In genomic region chr3:112093180-112093522, GRCh38 we compare ENCODE assay signal across 16 cellular contexts. TPM values are rescaled to one million over a fixed set of nuclear protein-coding genes. Genes with fewer than 3 reads are reported as not detected.
DNase-seq lines count a peak whose midpoint lies in the region; ATAC-seq and TF ChIP-seq lines count a peak whose summit lies in the region.
"Had no signal": no experiment of that assay in that cellular context is flagged by ENCODE, and none has a peak within 500 bp of the region (broad histone marks: within the 10 kb centered on the region; RNA-seq: fewer than 3 reads in every experiment).

No MANE protein-coding gene starts in this region.

- H3K36me3 Mint-ChIP-seq in activated CD4-positive, alpha-beta T cell treated with anti-CD3 and anti-CD28 coated beads, Interleukin-2, amount 10 ng/mL, durations not matched to agents 24 days and 14 days (ENCODE audit: low read depth) = peaks cover 30% of the 10 kb centered on the region
- peaks cover 21% of the 10 kb centered on the region for H3K36me3 Mint-ChIP-seq in activated T-helper 2 cell treated with anti-CD3 and anti-CD28 coated beads, Interferon-gamma antibody, Interleukin-2, Interleukin-4, amounts not matched to agents 10 μg/mL and 5 μg/mL and 100 μg/mL, durations not matched to agents 14 hours and 24 hours and 36 hours (ENCODE audit: low read depth)
- H3K36me3 Mint-ChIP-seq in stimulated activated memory B cell treated with anti-CD40 and anti-IgM and Interleukin-4, amounts not matched to agents 10 μg/mL and 1 μg/mL and 100 μg/mL, for 72 hours = no peaks in the 10 kb centered on the region
- H3K36me3 Mint-ChIP-seq: naive B cell had no signal

- no peak overlapping the region for H3K27ac ChIP-seq in gastrocnemius medialis
- H3K27ac ChIP-seq: adrenal gland, tibial nerve had no signal

- H3K9me3 ChIP-seq in gastrocnemius medialis = no peaks in the 10 kb centered on the region
- H3K9me3 ChIP-seq: adrenal gland, tibial nerve had no signal

- in situ Hi-C loops in gastrocnemius medialis (cut with MboI; ENCODE audit: low sequenced_read_pairs in 4 of 4) = no loop called here

- peak overlapping the region; percentile 12 for H3K27ac Mint-ChIP-seq in activated CD4-positive, alpha-beta T cell treated with anti-CD3 and anti-CD28 coated beads, Interleukin-2, amount 10 ng/mL, durations not matched to agents 24 days and 14 days
- H3K27ac Mint-ChIP-seq in activated T-helper 2 cell treated with anti-CD3 and anti-CD28 coated beads, Interferon-gamma antibody, Interleukin-2, Interleukin-4, amounts not matched to agents 10 μg/mL and 5 μg/mL and 100 μg/mL, durations not matched to agents 14 hours and 24 hours and 36 hours = peak overlapping the region; percentile 19
- peak overlapping the region; percentile 26 for H3K27ac Mint-ChIP-seq in stimulated activated memory B cell treated with anti-CD40 and anti-IgM and Interleukin-4, amounts not matched to agents 10 μg/mL and 1 μg/mL and 100 μg/mL, for 72 hours

- intact Hi-C loops in activated CD4-positive, alpha-beta T cell treated with anti-CD3 and anti-CD28 coated beads, Interleukin-2, amount 10 ng/mL, durations not matched to agents 24 days and 14 days (cut with micrococcal nuclease) = no loop called here
- intact Hi-C loops in activated T-helper 2 cell treated with anti-CD3 and anti-CD28 coated beads, Interferon-gamma antibody, Interleukin-2, Interleukin-4, amounts not matched to agents 10 μg/mL and 5 μg/mL and 100 μg/mL, durations not matched to agents 14 hours and 24 hours and 36 hours (cut with micrococcal nuclease) = no loop called here
- intact Hi-C loops in gastrocnemius medialis (cut with DNase I; ENCODE audit: low total_unique reads) = no loop called here

- TF ChIP-seq CTCF in gastrocnemius medialis (IDR thresholded peaks at IDR 0.05 in 4 of 5, conservative IDR thresholded peaks at IDR 0.05 in 1 of 5) = no peak

- peaks cover 59% of the 10 kb centered on the region for H3K4me1 Mint-ChIP-seq in activated CD4-positive, alpha-beta T cell treated with anti-CD3 and anti-CD28 coated beads, Interleukin-2, amount 10 ng/mL, durations not matched to agents 24 days and 14 days
- H3K4me1 Mint-ChIP-seq in activated T-helper 2 cell treated with anti-CD3 and anti-CD28 coated beads, Interferon-gamma antibody, Interleukin-2, Interleukin-4, amounts not matched to agents 10 μg/mL and 5 μg/mL and 100 μg/mL, durations not matched to agents 14 hours and 24 hours and 36 hours (ENCODE audit: low read depth) = peaks cover 46% of the 10 kb centered on the region
- H3K4me1 Mint-ChIP-seq in stimulated activated memory B cell treated with anti-CD40 and anti-IgM and Interleukin-4, amounts not matched to agents 10 μg/mL and 1 μg/mL and 100 μg/mL, for 72 hours = peaks cover 22% of the 10 kb centered on the region

- no peaks in the 10 kb centered on the region for H3K27me3 Mint-ChIP-seq in activated CD4-positive, alpha-beta T cell treated with anti-CD3 and anti-CD28 coated beads, Interleukin-2, amount 10 ng/mL, durations not matched to agents 24 days and 14 days
- no peaks in the 10 kb centered on the region for H3K27me3 Mint-ChIP-seq in activated T-helper 2 cell treated with anti-CD3 and anti-CD28 coated beads, Interferon-gamma antibody, Interleukin-2, Interleukin-4, amounts not matched to agents 10 μg/mL and 5 μg/mL and 100 μg/mL, durations not matched to agents 14 hours and 24 hours and 36 hours (ENCODE audit: low read depth)
- H3K27me3 Mint-ChIP-seq in stimulated activated memory B cell treated with anti-CD40 and anti-IgM and Interleukin-4, amounts not matched to agents 10 μg/mL and 1 μg/mL and 100 μg/mL, for 72 hours = peaks cover 14% of the 10 kb centered on the region

- no peak for ATAC-seq in stimulated activated memory B cell treated with anti-CD40 and anti-IgM and Interleukin-4, amounts not matched to agents 10 μg/mL and 1 μg/mL and 100 μg/mL, for 72 hours
- no peak for ATAC-seq in gastrocnemius medialis
- ATAC-seq: K562 had no signal

- no peak for DNase-seq in activated CD4-positive, alpha-beta T cell treated with anti-CD3 and anti-CD28 coated beads, Interleukin-2, amount 10 ng/mL, durations not matched to agents 24 days and 14 days
- no peak for DNase-seq in activated CD4-positive, alpha-beta T cell treated with anti-CD3 and anti-CD28 coated beads for 4 hours
- DNase-seq in activated T-helper 2 cell treated with anti-CD3 and anti-CD28 coated beads, Interferon-gamma antibody, Interleukin-2, Interleukin-4, amounts not matched to agents 10 μg/mL and 5 μg/mL and 100 μg/mL, durations not matched to agents 14 hours and 24 hours and 36 hours (ENCODE audit: low spot score) = no peak
- DNase-seq in iris pigment epithelial cell (ENCODE audit: low read depth) (peak; percentile 53), gastrocnemius medialis (no peak), DMS79 (lab: John Stamatoyannopoulos, UW) (no peak)
- no peak for DNase-seq in stimulated activated CD4-positive, alpha-beta T cell treated with anti-CD3 and anti-CD28 coated beads, Interleukin-2, amount 100 ng/mL, for 24 hours
- DNase-seq: activated CD8-positive, alpha-beta memory T cell treated with anti-CD3 and anti-CD28 coated beads, Interleukin-2, amount 50 U/mL, for 48 hours; adrenal gland; dermis blood vessel endothelial cell; foreskin fibroblast had no signal

- no peaks in the 10 kb centered on the region for H3K36me3 ChIP-seq in gastrocnemius medialis
- H3K36me3 ChIP-seq: adrenal gland, tibial nerve had no signal

- TF ChIP-seq POLR2A in gastrocnemius medialis (IDR thresholded peaks at IDR 0.05) = no peak

- H3K4me3 Mint-ChIP-seq in activated CD4-positive, alpha-beta T cell treated with anti-CD3 and anti-CD28 coated beads, Interleukin-2, amount 10 ng/mL, durations not matched to agents 24 days and 14 days = peak overlapping the region; percentile 63
- H3K4me3 Mint-ChIP-seq in activated T-helper 2 cell treated with anti-CD3 and anti-CD28 coated beads, Interferon-gamma antibody, Interleukin-2, Interleukin-4, amounts not matched to agents 10 μg/mL and 5 μg/mL and 100 μg/mL, durations not matched to agents 14 hours and 24 hours and 36 hours (ENCODE audit: low read depth) = no peak overlapping the region
- H3K4me3 Mint-ChIP-seq in stimulated activated memory B cell treated with anti-CD40 and anti-IgM and Interleukin-4, amounts not matched to agents 10 μg/mL and 1 μg/mL and 100 μg/mL, for 72 hours = no peak overlapping the region

- H3K27me3 ChIP-seq in gastrocnemius medialis = no peaks in the 10 kb centered on the region
- H3K27me3 ChIP-seq: adrenal gland, tibial nerve had no signal

- H3K9me3 Mint-ChIP-seq in activated CD4-positive, alpha-beta T cell treated with anti-CD3 and anti-CD28 coated beads, Interleukin-2, amount 10 ng/mL, durations not matched to agents 24 days and 14 days = no peaks in the 10 kb centered on the region
- no peaks in the 10 kb centered on the region for H3K9me3 Mint-ChIP-seq in activated T-helper 2 cell treated with anti-CD3 and anti-CD28 coated beads, Interferon-gamma antibody, Interleukin-2, Interleukin-4, amounts not matched to agents 10 μg/mL and 5 μg/mL and 100 μg/mL, durations not matched to agents 14 hours and 24 hours and 36 hours
- no peaks in the 10 kb centered on the region for H3K9me3 Mint-ChIP-seq in stimulated activated memory B cell treated with anti-CD40 and anti-IgM and Interleukin-4, amounts not matched to agents 10 μg/mL and 1 μg/mL and 100 μg/mL, for 72 hours
- H3K9me3 Mint-ChIP-seq: naive B cell had no signal

- H3K4me3 ChIP-seq in gastrocnemius medialis = no peak overlapping the region
- H3K4me3 ChIP-seq: adrenal gland, K562, tibial nerve had no signal

- no peaks in the 10 kb centered on the region for H3K4me1 ChIP-seq in gastrocnemius medialis

RNA-seq across cellular contexts. Expression of gene C3orf52, which starts 7.0 kb away (rescaled TPM):
- total RNA-seq in activated CD4-positive, alpha-beta T cell treated with anti-CD3 and anti-CD28 coated beads, Interleukin-2, amount 10 ng/mL, durations not matched to agents 24 days and 14 days = 13.0 and 14.2 TPM in 2 replicates
- total RNA-seq in activated T-helper 2 cell treated with anti-CD3 and anti-CD28 coated beads, Interferon-gamma antibody, Interleukin-2, Interleukin-4, amounts not matched to agents 10 μg/mL and 5 μg/mL and 100 μg/mL, durations not matched to agents 14 hours and 24 hours and 36 hours = 11.7 and 13.3 TPM in 2 replicates
- total RNA-seq in gastrocnemius medialis = 1 to 10 TPM in 1 of 4 donors, under 1 TPM in 3; 0.39 to 1.1 (median 0.82) TPM

RNA-seq across cellular contexts. Expression of gene GCSAM, which starts 39.9 kb away (rescaled TPM):
- total RNA-seq in activated CD4-positive, alpha-beta T cell treated with anti-CD3 and anti-CD28 coated beads, Interleukin-2, amount 10 ng/mL, durations not matched to agents 24 days and 14 days = 1.6 and 1.7 TPM in 2 replicates
- total RNA-seq in activated T-helper 2 cell treated with anti-CD3 and anti-CD28 coated beads, Interferon-gamma antibody, Interleukin-2, Interleukin-4, amounts not matched to agents 10 μg/mL and 5 μg/mL and 100 μg/mL, durations not matched to agents 14 hours and 24 hours and 36 hours = 1.6 and 1.9 TPM in 2 replicates
- not detected for total RNA-seq in gastrocnemius medialis
- total RNA-seq: A172, dermis blood vessel endothelial cell, K562 had no signal

RNA-seq across cellular contexts. Expression of gene TMPRSS7, which starts 58.6 kb away (rescaled TPM):
- total RNA-seq in activated CD4-positive, alpha-beta T cell treated with anti-CD3 and anti-CD28 coated beads, Interleukin-2, amount 10 ng/mL, durations not matched to agents 24 days and 14 days = not detected in 2 replicates
- not detected in 2 replicates for total RNA-seq in activated T-helper 2 cell treated with anti-CD3 and anti-CD28 coated beads, Interferon-gamma antibody, Interleukin-2, Interleukin-4, amounts not matched to agents 10 μg/mL and 5 μg/mL and 100 μg/mL, durations not matched to agents 14 hours and 24 hours and 36 hours
- not detected for total RNA-seq in gastrocnemius medialis
- total RNA-seq: adrenal gland, dermis blood vessel endothelial cell, K562, tibial nerve had no signal
